Comparison of ENCODE assay signal across 8 cellular contexts in the genomic region with DNA sequence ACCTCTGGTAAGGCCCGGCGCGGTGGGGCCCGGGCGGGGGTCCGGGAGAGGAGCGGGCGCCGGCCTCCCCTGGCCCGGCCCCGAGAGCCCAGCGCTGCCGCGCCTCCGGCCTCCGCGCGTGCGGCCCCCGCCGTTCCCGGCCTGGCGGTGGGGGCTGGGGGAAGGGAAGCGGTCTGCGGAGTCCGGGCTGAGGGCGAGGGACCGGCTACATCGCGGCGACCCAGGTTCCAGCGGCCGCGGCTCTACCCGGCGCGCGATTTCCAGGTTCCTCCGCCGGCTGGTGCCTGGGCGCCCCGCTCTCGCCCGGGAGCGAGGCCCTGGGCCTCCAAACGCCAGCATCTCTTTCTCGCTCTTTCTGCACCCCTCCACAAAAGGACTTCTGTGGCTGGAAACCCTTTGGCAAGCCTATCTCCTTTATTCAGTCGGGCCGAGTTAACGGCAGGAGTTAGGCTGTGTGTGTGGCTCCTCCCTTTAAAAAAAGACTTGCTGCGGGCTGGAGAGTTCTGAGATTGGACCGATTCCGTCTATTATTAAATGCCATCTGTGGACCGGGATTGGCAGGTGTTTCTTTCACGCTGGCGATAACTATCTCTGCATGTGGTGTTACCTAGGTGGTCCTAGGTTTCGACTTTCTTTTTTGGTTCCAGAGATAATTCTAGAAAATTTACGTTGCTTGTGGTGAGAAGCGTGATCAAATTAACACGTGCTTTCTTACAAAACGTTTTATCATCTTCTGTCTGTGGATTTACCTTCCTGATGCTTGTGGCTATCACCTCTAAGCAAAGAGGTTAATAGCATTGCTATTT. TPM values are rescaled to one million over a fixed set of nuclear protein-coding genes. Genes with fewer than 3 reads are reported as not detected.
DNase-seq lines count a peak whose midpoint lies in the region; ATAC-seq and TF ChIP-seq lines count a peak whose summit lies in the region.

No MANE protein-coding gene starts in this region.

- no peaks in the 10 kb centered on the region for H3K36me3 ChIP-seq in HUES64 (ENCODE audit: insufficient read depth, low read length)

- peaks cover 4% of the 10 kb centered on the region for H3K36me3 Mint-ChIP-seq in T-helper 17 cell (ENCODE audit: low read depth)
- no peaks in the 10 kb centered on the region for H3K36me3 Mint-ChIP-seq in chondrocyte (ENCODE audit: low read depth)

- no peaks in the 10 kb centered on the region for H3K27me3 Mint-ChIP-seq in T-helper 17 cell
- H3K27me3 Mint-ChIP-seq in chondrocyte (ENCODE audit: low read depth), result no peaks in the 10 kb centered on the region

- H3K27ac ChIP-seq in HUES64 (ENCODE audit: low read depth, low read length) (peak overlapping the region; percentile 72; the same call in 1 of the 2 replicates), layer of hippocampus (ENCODE audit: low read depth, low read length) (peak overlapping the region; percentile 80)

- H3K4me3 Mint-ChIP-seq in T-helper 17 cell, result peak overlapping the region; percentile 98
- peak overlapping the region; percentile 95 for H3K4me3 Mint-ChIP-seq in chondrocyte (ENCODE audit: unreplicated experiment)

- DNase-seq in DMS53 treated with DMSO at 0.1 percent for 48 hours (lab: John Stamatoyannopoulos, UW; ENCODE audit: unreplicated experiment) (peak; percentile 53), T-helper 17 cell (peak in 2 of 3 donors; percentile 12 to 14), chondrocyte (ENCODE audit: low spot score) (no peak), DMS153 (lab: John Stamatoyannopoulos, UW) (no peak)
- DNase-seq in stimulated activated CD8-positive, alpha-beta memory T cell treated with anti-CD3 and anti-CD28 coated beads, Interleukin-12 subunit alpha, Interleukin-12 subunit beta, amount 100 ng/mL, for 4 hours (ENCODE audit: low read depth), result peak; percentile 15

- peaks cover 14% of the 10 kb centered on the region; the same call in 1 of the 2 replicates for H3K4me1 ChIP-seq in HUES64 (ENCODE audit: insufficient read depth, low read length)

- 1% methylated on average over 61 of the region's 61 CpGs for WGBS in HUES64

- H3K27me3 ChIP-seq in HUES64 (ENCODE audit: insufficient read depth, low read length), result no peaks in the 10 kb centered on the region
- no peaks in the 10 kb centered on the region for H3K27me3 ChIP-seq in layer of hippocampus (ENCODE audit: control insufficient read depth, insufficient read depth, low read length)

- H3K4me1 Mint-ChIP-seq in T-helper 17 cell (peaks cover 18% of the 10 kb centered on the region), chondrocyte (ENCODE audit: low read depth) (peaks cover 15% of the 10 kb centered on the region)

- H3K9ac ChIP-seq in HUES64 (ENCODE audit: low read depth, low read length), result peak overlapping the region; percentile 83

- H3K9me3 Mint-ChIP-seq in chondrocyte (ENCODE audit: low read depth), result no peaks in the 10 kb centered on the region

- H3K9me3 ChIP-seq in HUES64 (ENCODE audit: insufficient read depth, low read depth, low read length) (no peaks in the 10 kb centered on the region), T-helper 17 cell (ENCODE audit: control insufficient read depth, low read length, poor library complexity, severe bottlenecking) (no peaks in the 10 kb centered on the region)

- H3K27ac Mint-ChIP-seq in T-helper 17 cell, result peak overlapping the region; percentile 95
- H3K27ac Mint-ChIP-seq in chondrocyte (ENCODE audit: unreplicated experiment), result peak overlapping the region; percentile 97

- peak overlapping the region; percentile 99 for H3K4me3 ChIP-seq in HUES64 (ENCODE audit: low read length)

- TF ChIP-seq CTCF in chondrocyte (IDR thresholded peaks at IDR 0.05), result no peak

- ATAC-seq in GM21447 (IDR thresholded peaks at IDR 0.05; ENCODE audit: unreplicated experiment) (peak; percentile 19), T-helper 17 cell (peak; percentile 12)

RNA-seq across cellular contexts. Expression of a gene that starts 0.6 kb away (rescaled TPM):
- 51.4 TPM for polyA plus RNA-seq in HUES64 (2013, experiment 1 of 2)
- 52.3 TPM for polyA plus RNA-seq in HUES64 (2013, experiment 2 of 2)
- total RNA-seq in T-helper 17 cell (10 to 100 TPM; 26.7 to 34.2 TPM), chondrocyte (26.7 to 29.9 TPM (median 29.1 TPM) in 3 replicates)

RNA-seq across cellular contexts. Expression of a gene that starts 59.7 kb away (rescaled TPM):
- polyA plus RNA-seq in HUES64 (2013, experiment 1 of 2), result 0.50 TPM
- 0.76 TPM for polyA plus RNA-seq in HUES64 (2013, experiment 2 of 2)
- total RNA-seq in T-helper 17 cell, result not detected
- total RNA-seq in chondrocyte, result not detected in 3 replicates

Comparison
In these comparisons a context has a peak if more than half of its experiments do, and no peak if none do; other contexts are left out.
1. DNase-seq: peak in DMS53 treated with DMSO at 0.1 percent for 48 hours (single experiment), T-helper 17 cell (2 of 3) and stimulated activated CD8-positive, alpha-beta memory T cell treated with anti-CD3 and anti-CD28 coated beads, Interleukin-12 subunit alpha, Interleukin-12 subunit beta, amount 100 ng/mL, for 4 hours (single experiment); none in chondrocyte (single experiment) and DMS153 (single experiment).